In the genomic region with DNA sequence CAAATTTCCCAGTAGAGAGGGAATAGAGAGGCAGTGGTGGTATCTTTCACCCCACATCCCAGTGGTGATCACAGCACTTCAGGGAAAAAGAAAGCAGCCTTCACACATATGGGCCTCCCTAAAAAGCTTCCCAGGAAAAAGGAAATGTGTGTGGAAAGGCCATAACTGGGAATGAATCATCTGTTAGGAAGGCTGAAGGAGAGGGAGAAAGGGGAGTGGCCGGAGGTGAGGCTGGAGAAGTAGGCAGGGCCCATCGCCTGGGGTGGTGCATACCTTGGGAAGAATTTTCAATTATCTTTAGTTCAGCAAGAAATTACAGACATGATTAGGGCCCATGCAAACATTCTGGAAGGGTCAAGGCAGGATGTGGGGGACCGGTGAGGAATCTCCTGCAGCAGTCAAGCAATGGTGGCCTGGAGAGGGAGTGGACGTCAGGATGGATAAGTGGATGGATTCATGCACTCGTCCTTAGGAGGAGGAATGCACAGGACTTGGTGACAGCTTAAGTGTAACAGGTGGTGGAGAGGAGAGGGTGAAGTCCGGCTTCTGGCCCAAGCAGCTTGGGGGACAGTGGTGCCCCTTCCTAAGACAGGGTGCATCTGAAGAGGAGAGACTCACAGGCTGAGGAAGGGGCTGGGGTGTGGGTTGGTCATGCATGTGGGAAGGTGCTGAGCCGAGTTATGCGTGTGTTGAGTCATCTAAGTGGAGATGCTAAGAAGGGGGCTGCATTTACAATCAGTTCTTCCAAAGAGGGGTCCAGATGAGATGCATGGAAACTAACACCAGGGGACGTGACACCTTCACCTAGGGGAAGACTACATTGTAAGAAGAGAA, we compare ENCODE assay signal across 1 cellular context.
TF ChIP-seq lines count a peak whose summit lies in the region.

No MANE protein-coding gene starts in this region.

TF ChIP-seq in HEK293, 187 proteins besides CTCF, POLR2A, EP300 and RAD21 (continued from another document):
- TF ChIP-seq SP7 (tag by site-specific recombination; IDR thresholded peaks at IDR 0.05) (peak; percentile 24; the same call in 1 of the 2 replicates), ZNF488 (tag by site-specific recombination; IDR thresholded peaks at IDR 0.05) (no peak), ZNF202 (tag by site-specific recombination; IDR thresholded peaks at IDR 0.05; ENCODE audit: borderline replicate concordance) (no peak), ZNF155 (tag by site-specific recombination; IDR thresholded peaks at IDR 0.05) (no peak), ZNF473 (tag by site-specific recombination; IDR thresholded peaks at IDR 0.05) (no peak), KLF9 (tag by site-specific recombination; IDR thresholded peaks at IDR 0.05; ENCODE audit: low read depth) (0 out of 2 replicates have a peak, but pooled peaks have one; percentile 34)
TF ChIP-seq in HEK293: peak in this region for 4.
